10 cellular contexts compared by ENCODE assay signal in the genomic region with DNA sequence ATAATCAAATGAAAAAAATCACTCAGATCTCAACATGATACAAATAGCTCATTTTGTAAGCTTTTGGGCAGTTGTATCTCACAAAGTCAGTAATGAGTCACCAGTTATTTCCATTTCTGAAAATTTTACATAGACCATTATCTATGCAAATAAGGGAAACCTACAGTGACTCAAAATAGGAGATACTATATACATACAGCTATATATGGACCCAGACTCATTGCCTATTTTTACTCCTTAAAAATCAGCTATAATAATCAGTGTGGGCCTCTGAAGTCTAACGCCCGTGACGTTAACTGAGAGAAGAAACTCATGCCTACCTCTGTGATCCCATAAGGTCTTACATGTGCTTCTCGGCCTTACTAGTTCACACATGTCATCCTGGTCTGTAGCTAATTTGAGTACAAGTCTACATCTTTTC. TPM values are rescaled to one million over a fixed set of nuclear protein-coding genes. Genes with fewer than 3 reads are reported as not detected.
A peak's percentile ranks its signal among the peaks of the same experiment; 100 is the strongest.
DNase-seq lines count a peak whose midpoint lies in the region; ATAC-seq and TF ChIP-seq lines count a peak whose summit lies in the region.
"Had no signal": no experiment of that assay in that cellular context is flagged by ENCODE, and none has a peak within 500 bp of the region (broad histone marks: within the 10 kb centered on the region; RNA-seq: fewer than 3 reads in every experiment).

No MANE protein-coding gene starts in this region.

- intact Hi-C loops in OCI-LY7 (cut with micrococcal nuclease; ENCODE audit: unreplicated experiment) = no loop called here

- peak overlapping the region; percentile 57 to 59 for H3K4me3 Mint-ChIP-seq in stimulated activated naive CD8-positive, alpha-beta T cell treated with anti-CD3 and anti-CD28 coated beads, Interleukin-15, amount 100 ng/mL, for 72 hours
- H3K4me3 Mint-ChIP-seq: B cell; dendritic cell treated with granulocyte-macrophage colony-stimulating factor and Interleukin-4, amounts not matched to agents 40 ng/mL and 50 ng/mL, for 4 days had no signal

- POLR2A ChIA-PET in OCI-LY7 (lab: Charles Lee) = interaction anchor here (0.6 to 6.2 kb wide), 8 partner anchors 9 to 583 kb away, joined by 3 to 74 read pairs (median 4); no protein-coding TSS in a partner anchor

- CTCF ChIA-PET in OCI-LY7 (lab: Charles Lee; ENCODE audit: unreplicated experiment) = interaction anchor here (1.2 kb wide), 1 partner anchor 10 kb away, joined by 4 read pairs; no protein-coding TSS in a partner anchor

- H3K4me1 Mint-ChIP-seq in stimulated activated naive CD8-positive, alpha-beta T cell treated with anti-CD3 and anti-CD28 coated beads, Interleukin-15, amount 100 ng/mL, for 72 hours = peaks cover 23% of the 10 kb centered on the region

- H2AFZ ChIP-seq in OCI-LY7 (ENCODE audit: low read length) = no peak overlapping the region

- peaks cover 100% of the 10 kb centered on the region for H3K79me2 ChIP-seq in OCI-LY7 (ENCODE audit: insufficient read depth, low read depth, low read length)

- H3K9me3 ChIP-seq in OCI-LY7 (ENCODE audit: low read length) = no peaks in the 10 kb centered on the region

- no peak for TF ChIP-seq CTCF in OCI-LY7 (conservative IDR thresholded peaks at IDR 0.05; ENCODE audit: low read length)

- H3K27ac Mint-ChIP-seq in stimulated activated naive CD8-positive, alpha-beta T cell treated with anti-CD3 and anti-CD28 coated beads, Interleukin-15, amount 100 ng/mL, for 72 hours = peak overlapping the region in 1 of 2 donors; percentile 76
- H3K27ac Mint-ChIP-seq: B cell; dendritic cell treated with granulocyte-macrophage colony-stimulating factor and Interleukin-4, amounts not matched to agents 40 ng/mL and 50 ng/mL, for 4 days had no signal

- H3K36me3 ChIP-seq in OCI-LY7 (ENCODE audit: insufficient read depth, low read length) = peaks cover 63% of the 10 kb centered on the region

- no peaks in the 10 kb centered on the region for H3K9me3 Mint-ChIP-seq in stimulated activated naive CD8-positive, alpha-beta T cell treated with anti-CD3 and anti-CD28 coated beads, Interleukin-15, amount 100 ng/mL, for 72 hours
- H3K9me3 Mint-ChIP-seq: dendritic cell treated with granulocyte-macrophage colony-stimulating factor and Interleukin-4, amounts not matched to agents 40 ng/mL and 50 ng/mL, for 4 days had no signal

- ATAC-seq in HG02798 (IDR thresholded peaks at IDR 0.05; ENCODE audit: poor library complexity, unreplicated experiment) = peak; percentile 68
- peak; percentile 70 for ATAC-seq in stimulated activated naive CD8-positive, alpha-beta T cell treated with anti-CD3 and anti-CD28 coated beads, Interleukin-15, amount 100 ng/mL, for 72 hours

- peaks cover 64% of the 10 kb centered on the region for H4K20me1 ChIP-seq in OCI-LY7 (ENCODE audit: insufficient read depth, low read length)

- peak overlapping the region; percentile 1 for H3K27ac ChIP-seq in OCI-LY7 (ENCODE audit: low read depth, low read length, poor library complexity, severe bottlenecking)

- peak overlapping the region; percentile 35 for H3K4me2 ChIP-seq in OCI-LY7 (ENCODE audit: low read length)

- H3K4me1 ChIP-seq in OCI-LY7 (ENCODE audit: insufficient read depth, low read length, poor library complexity, severe bottlenecking) = peaks cover 72% of the 10 kb centered on the region

- no TSS peak for BruUV-seq in OCI-LY7 (replicated peaks; lab: Mats Ljungman, UMichigan)

- H3K27me3 Mint-ChIP-seq in stimulated activated naive CD8-positive, alpha-beta T cell treated with anti-CD3 and anti-CD28 coated beads, Interleukin-15, amount 100 ng/mL, for 72 hours = no peaks in the 10 kb centered on the region
- H3K27me3 Mint-ChIP-seq: dendritic cell treated with granulocyte-macrophage colony-stimulating factor and Interleukin-4, amounts not matched to agents 40 ng/mL and 50 ng/mL, for 4 days had no signal

- peak; percentile 20 for DNase-seq in activated naive CD4-positive, alpha-beta T cell treated with Interleukin-2 at 50 U/mL for 16 hours
- no peak for DNase-seq in activated naive CD4-positive, alpha-beta T cell (lab: John Stamatoyannopoulos, UW)
- no peak for DNase-seq in OCI-LY7 (ENCODE audit: low spot score)
- DNase-seq in stimulated activated naive CD8-positive, alpha-beta T cell treated with anti-CD3 and anti-CD28 coated beads, Interleukin-15, amount 100 ng/mL, for 72 hours = no peak
- DNase-seq in DMS53 treated with DMSO at 0.1 percent for 48 hours (lab: John Stamatoyannopoulos, UW; ENCODE audit: unreplicated experiment) = no peak
- no peak for DNase-seq in middle frontal gyrus (ENCODE audit: extremely low spot score, low spot score)
- DNase-seq in HK-2 (ENCODE audit: unreplicated experiment) = no peak

- no peaks in the 10 kb centered on the region for H3K9me2 ChIP-seq in OCI-LY7 (ENCODE audit: insufficient read depth, low read length)

- H3K4me3 ChIP-seq in OCI-LY7 (ENCODE audit: low read depth, low read length, poor library complexity, severe bottlenecking) = no peak overlapping the region

RNA-seq across cellular contexts. Expression of gene LRIG1, which starts 31.6 kb away (rescaled TPM):
- total RNA-seq in OCI-LY7 (2014; rRNA removed; shearing (Covaris generic)) = 74.5 and 115 TPM in 2 replicates
- total RNA-seq in OCI-LY7 (2022) = 84.2 and 113 TPM in 2 replicates
